Comparison of ENCODE assay signal across 11 cellular contexts in the genomic region with DNA sequence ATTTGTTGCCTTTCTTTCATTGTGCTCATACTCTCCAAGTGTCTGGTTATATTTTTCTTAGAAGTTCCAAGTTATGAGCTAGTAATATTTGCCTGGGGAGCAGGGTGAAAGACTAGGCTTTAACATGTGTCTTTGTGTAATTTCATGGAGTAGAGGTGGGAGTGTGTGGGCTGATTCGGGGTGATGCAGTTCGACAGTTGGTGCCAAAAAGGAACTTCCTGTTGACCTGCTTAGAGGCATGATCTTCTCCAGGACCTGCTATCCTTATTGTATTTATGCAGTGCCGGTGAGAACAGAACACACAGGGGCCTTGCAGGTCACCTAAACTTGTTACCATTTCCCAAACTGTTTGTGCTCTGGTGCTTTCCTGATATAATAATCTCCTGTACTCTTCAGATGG. TPM values are rescaled to one million over a fixed set of nuclear protein-coding genes. Genes with fewer than 3 reads are reported as not detected.
A peak's percentile ranks its signal among the peaks of the same experiment; 100 is the strongest.
DNase-seq lines count a peak whose midpoint lies in the region; ATAC-seq and TF ChIP-seq lines count a peak whose summit lies in the region.
"Had no signal": no experiment of that assay in that cellular context is flagged by ENCODE, and none has a peak within 500 bp of the region (broad histone marks: within the 10 kb centered on the region; RNA-seq: fewer than 3 reads in every experiment).

No MANE protein-coding gene starts in this region.

- 42 to 55% methylated on average over 3 of the region's 3 CpGs for WGBS in body of pancreas, 2 donors

- H3K9me3 ChIP-seq in OCI-LY3 (ENCODE audit: insufficient read depth, low read length), result no peaks in the 10 kb centered on the region
- H3K9me3 ChIP-seq in body of pancreas, result no peaks in the 10 kb centered on the region

- no peaks in the 10 kb centered on the region for H3K27me3 Mint-ChIP-seq in MCF 10A (ENCODE audit: insufficient read depth, unreplicated experiment)

- H3K4me3 ChIP-seq in OCI-LY3 (ENCODE audit: low read length) (peak overlapping the region; percentile 21), body of pancreas (no peak overlapping the region)

- no peak overlapping the region for H2AFZ ChIP-seq in OCI-LY3 (ENCODE audit: low read depth, low read length)

- intact Hi-C loops in MCF 10A (cut with micrococcal nuclease) (no loop called here), body of pancreas (cut with DNase I) (no loop called here)

- H3K27ac ChIP-seq in OCI-LY3 (ENCODE audit: low read length) (0 out of 2 replicates have a peak overlapping the region, but pooled peaks have one; percentile 11), body of pancreas (peak overlapping the region in 1 of 4 donors; percentile 24)

- H3K4me1 Mint-ChIP-seq in MCF 10A (ENCODE audit: insufficient read depth, unreplicated experiment), result peaks cover 26% of the 10 kb centered on the region

- H3K4me1 ChIP-seq in OCI-LY3 (ENCODE audit: low read length) (peaks cover 41% of the 10 kb centered on the region), body of pancreas (peaks cover 18% of the 10 kb centered on the region)

- no peaks in the 10 kb centered on the region for H3K27me3 ChIP-seq in OCI-LY3 (ENCODE audit: low read depth, low read length)
- no peaks in the 10 kb centered on the region for H3K27me3 ChIP-seq in body of pancreas

- CTCF ChIA-PET in MCF 10A (lab: Yijun Ruan, JAX), result interaction anchor here (0.7 to 1.0 kb wide), 2 partner anchors 145 to 500 kb away, joined by 3 read pairs; no protein-coding TSS in a partner anchor

- peaks cover 7% of the 10 kb centered on the region for H3K79me2 ChIP-seq in OCI-LY3 (ENCODE audit: low read length)

- no peaks in the 10 kb centered on the region for H3K9me3 Mint-ChIP-seq in MCF 10A (ENCODE audit: unreplicated experiment)
- H3K9me3 Mint-ChIP-seq: neural crest cell had no signal

- H3K36me3 ChIP-seq in OCI-LY3 (replicated peaks; ENCODE audit: low read depth, low read length) (peaks cover 11% of the 10 kb centered on the region), body of pancreas (replicated peaks in 1 of 2; ENCODE audit: insufficient read depth in 1 of 2, low read depth in 2 of 2) (peaks cover 0 to 5% of the 10 kb centered on the region in 2 donors)

- no peak overlapping the region for H3K9ac ChIP-seq in OCI-LY3 (ENCODE audit: low read length)

- H3K4me2 ChIP-seq in OCI-LY3 (ENCODE audit: low read length), result peak overlapping the region; percentile 53

- peaks cover 6% of the 10 kb centered on the region; the same call in 1 of the 2 replicates for H4K20me1 ChIP-seq in OCI-LY3 (ENCODE audit: insufficient read depth, low read length)

- POLR2A ChIA-PET in MCF 10A (lab: Yijun Ruan, JAX), result interaction anchor here (0.7 to 1.0 kb wide), 3 partner anchors 15 to 98 kb away, joined by 3 to 6 read pairs (median 3); partner anchors contain the start of gene USP53

- DNase-seq in ELR (ENCODE audit: low read depth) (peak; percentile 28), MCF 10A (ENCODE audit: unreplicated experiment) (peak; percentile 10), omental fat pad (ENCODE audit: low spot score) (no peak), HT-29 (ENCODE audit: low spot score) (no peak), NCI-H2196 treated with DMSO at 0.1 percent for 48 hours (lab: John Stamatoyannopoulos, UW; ENCODE audit: unreplicated experiment) (no peak), body of pancreas (no peak)
- DNase-seq: NCI-H1436 treated with DMSO at 0.1 percent for 48 hours, SHP77 treated with DMSO at 0.1 percent for 48 hours had no signal

- H3K27ac Mint-ChIP-seq in MCF 10A (ENCODE audit: low read depth, unreplicated experiment), result peak overlapping the region; percentile 76

- TF ChIP-seq CTCF in OCI-LY3 (IDR thresholded peaks at IDR 0.05; ENCODE audit: low read depth, low read length) (no peak), MCF 10A (IDR thresholded peaks at IDR 0.05; ENCODE audit: unreplicated experiment) (no peak), omental fat pad (IDR thresholded peaks at IDR 0.05) (no peak), body of pancreas (IDR thresholded peaks at IDR 0.05) (no peak)

- no peak overlapping the region for H3K4me3 Mint-ChIP-seq in MCF 10A (ENCODE audit: unreplicated experiment)
- H3K4me3 Mint-ChIP-seq: neural crest cell had no signal

- no peak for TF ChIP-seq POLR2A in body of pancreas (IDR thresholded peaks at IDR 0.05)

- peaks cover 33% of the 10 kb centered on the region for H3K36me3 Mint-ChIP-seq in MCF 10A (ENCODE audit: insufficient read depth, unreplicated experiment)

- no TSS peak for BruUV-seq in MCF 10A (replicated peaks; lab: Mats Ljungman, UMichigan)

- peak; percentile 35 for ATAC-seq in omental fat pad (ENCODE audit: low FRiP score)
- no peak for ATAC-seq in HG02759 (IDR thresholded peaks at IDR 0.05; ENCODE audit: unreplicated experiment)
- no peak for ATAC-seq in body of pancreas

RNA-seq across cellular contexts. Expression of gene USP53, which starts 21.2 kb away (rescaled TPM):
- total RNA-seq in MCF 10A (2022) (47.4 and 68.0 TPM in 2 replicates), omental fat pad (100 to 1,000 TPM in 2 of 4 donors, 10 to 100 TPM in 2; 55.5 to 143 (median 105) TPM), body of pancreas (10 to 100 TPM; 47.5 to 77.6 TPM)
- 8.9 and 9.1 TPM in 2 replicates for total RNA-seq in HT-29 (2014; rRNA removed; shearing (Covaris generic))

Comparison
In these comparisons a context has a peak if more than half of its experiments do, and no peak if none do; other contexts are left out.
1. DNase-seq: peak in ELR (single experiment) and MCF 10A (single experiment); none in omental fat pad (single experiment), HT-29 (single experiment), NCI-H2196 treated with DMSO at 0.1 percent for 48 hours (single experiment) and body of pancreas (0 of 4).